16 cellular contexts compared by ENCODE assay signal in genomic region chr6:160141001-160141726, GRCh38. TPM values are rescaled to one million over a fixed set of nuclear protein-coding genes. Genes with fewer than 3 reads are reported as not detected.
DNase-seq lines count a peak whose midpoint lies in the region; ATAC-seq, FAIRE-seq and TF ChIP-seq lines count a peak whose summit lies in the region.
"Had no signal": no experiment of that assay in that cellular context is flagged by ENCODE, and none has a peak within 500 bp of the region (broad histone marks: within the 10 kb centered on the region; RNA-seq: fewer than 3 reads in every experiment).

No MANE protein-coding gene starts in this region.

- WGBS in liver = 47% methylated on average over 5 of the region's 5 CpGs
- 77% methylated on average over 5 of the region's 5 CpGs for WGBS in HepG2 (ENCODE audit: low lambda C conversion rate)

- H3K4me1 Mint-ChIP-seq in activated T-cell treated with anti-CD3 and anti-CD28 coated beads, Interleukin-2, amount 50 U/mL, for 4 hours (ENCODE audit: low read depth) = peaks cover 8% of the 10 kb centered on the region
- H3K4me1 Mint-ChIP-seq: B cell had no signal

- H3K27ac ChIP-seq in liver (ENCODE audit: low read depth in 1 of 2, low read length in 2 of 2) = peak overlapping the region; percentile 75 to 92
- no peak overlapping the region for H3K27ac ChIP-seq in HepG2 (ENCODE audit: extremely low read length, insufficient read depth, low read length)

- ATAC-seq in HepG2 (no peak), mucosa of descending colon (peak; percentile 79), HG03139 (IDR thresholded peaks at IDR 0.05; ENCODE audit: unreplicated experiment) (no peak)
- ATAC-seq in activated T-cell treated with anti-CD3 and anti-CD28 coated beads, Interleukin-2, amount 50 U/mL, for 4 hours = no peak
- ATAC-seq: naive thymus-derived CD4-positive, alpha-beta T cell had no signal

- in situ Hi-C loops in HepG2 (cut with HindIII; ENCODE audit: extremely low pct_ligation_motif_present, low pct_unique_long_range_greater_than_20kb) = loop anchor here (5.0 kb wide), 1 partner anchor 316 kb away; no protein-coding TSS in a partner anchor

- TF ChIP-seq CTCF in liver (IDR thresholded peaks at IDR 0.05; ENCODE audit: low read depth, low read length, missing input control) = no peak
- TF ChIP-seq CTCF in HepG2 (CRISPR knock-in tag; IDR thresholded peaks at IDR 0.05) = no peak
- no peak for TF ChIP-seq CTCF in cardiac fibroblast (IDR thresholded peaks at IDR 0.05; ENCODE audit: low read depth, low read length)
- TF ChIP-seq CTCF in mucosa of descending colon (IDR thresholded peaks at IDR 0.05) = no peak

- peaks cover 5% of the 10 kb centered on the region for H3K36me3 Mint-ChIP-seq in activated T-cell treated with anti-CD3 and anti-CD28 coated beads, Interleukin-2, amount 50 U/mL, for 4 hours (ENCODE audit: insufficient read depth)

- H3K4me3 ChIP-seq in liver (ENCODE audit: low read depth in 1 of 3, low read length in 3 of 3) = no peak overlapping the region
- no peak overlapping the region for H3K4me3 ChIP-seq in HepG2 (replicated peaks in 1 of 3; ENCODE audit: insufficient read depth in 1 of 3, low read depth in 2 of 3, low read length in 3 of 3)
- H3K4me3 ChIP-seq in cardiac fibroblast (replicated peaks in 1 of 2; ENCODE audit: low read depth in 2 of 2, low read length in 2 of 2) = no peak overlapping the region
- H3K4me3 ChIP-seq in mucosa of descending colon = no peak overlapping the region

- H4K20me1 ChIP-seq in HepG2 (ENCODE audit: insufficient read depth, low read length) = no peaks in the 10 kb centered on the region

- FAIRE-seq in HepG2 (lab: Jason Lieb, UNC) = no peak
- no peak for FAIRE-seq in HTR-8/SVneo (lab: Jason Lieb, UNC)
- FAIRE-seq: GM19239 had no signal

- no TSS peak for BruUV-seq in HepG2 (replicated peaks; lab: Mats Ljungman, UMichigan)

- H2AFZ ChIP-seq in HepG2 (ENCODE audit: low read length) = no peak overlapping the region

- TF ChIP-seq POLR2A in HepG2 (IDR thresholded peaks at IDR 0.05; ENCODE audit: insufficient read depth in 1 of 2, low read depth in 2 of 2, low read length in 2 of 2) = no peak

- no peaks in the 10 kb centered on the region for H3K79me2 ChIP-seq in HepG2 (ENCODE audit: insufficient read depth, low read length)

- no peak for DNase-seq in HepG2 (ENCODE audit: low spot score)
- peak; percentile 63 to 81 for DNase-seq in cardiac fibroblast (ENCODE audit: low read depth in 2 of 2)
- peak in 1 of 3 donors; percentile 32 for DNase-seq in mucosa of descending colon
- no peak for DNase-seq in HTR-8/SVneo (ENCODE audit: insufficient read length, low spot score)
- no peak for DNase-seq in activated T-cell treated with anti-CD3 and anti-CD28 coated beads, Interleukin-2, amount 50 U/mL, for 4 hours
- DNase-seq in NCI-H2107 (lab: John Stamatoyannopoulos, UW) = no peak
- DNase-seq: hypothalamus; naive thymus-derived CD4-positive, alpha-beta T cell; NCI-H187 treated with DMSO at 0.1 percent for 48 hours; stimulated activated CD4-positive, alpha-beta T cell treated with anti-CD3 and anti-CD28 coated beads, Interleukin-2, amount 100 ng/mL, for 48 hours; substantia nigra; T1000 had no signal

- H3K36me3 ChIP-seq in liver (ENCODE audit: control insufficient read depth in 4 of 4, insufficient read depth in 3 of 4, low read depth in 1 of 4, low read length in 3 of 4) = peaks cover 4 to 29% (median 22%) of the 10 kb centered on the region in 4 donors
- no peaks in the 10 kb centered on the region for H3K36me3 ChIP-seq in HepG2 (replicated peaks in 1 of 2; ENCODE audit: control insufficient read depth in 1 of 2, insufficient read depth in 2 of 2, low read length in 2 of 2)
- H3K36me3 ChIP-seq in mucosa of descending colon (ENCODE audit: low read depth) = no peaks in the 10 kb centered on the region

- TF ChIP-seq RAD21 in liver (IDR thresholded peaks at IDR 0.05) (peak; percentile 16 to 38), HepG2 (CRISPR knock-in tag; IDR thresholded peaks at IDR 0.05) (no peak)

- CTCF ChIA-PET in HepG2 (lab: Yijun Ruan, JAX; ENCODE audit: low intra/inter-chr PET ratio, low total read pairs) = no interaction called here

- TF ChIP-seq EP300 in HepG2 (IDR thresholded peaks at IDR 0.05; ENCODE audit: low read depth in 2 of 2, low read length in 2 of 2) = no peak
- no peak for TF ChIP-seq EP300 in HepG2 (CRISPR knock-in tag; IDR thresholded peaks at IDR 0.05; ENCODE audit: borderline replicate concordance)

- H3K27me3 Mint-ChIP-seq in activated T-cell treated with anti-CD3 and anti-CD28 coated beads, Interleukin-2, amount 50 U/mL, for 4 hours (ENCODE audit: low read depth) = no peaks in the 10 kb centered on the region
- H3K27me3 Mint-ChIP-seq: B cell had no signal

- H3K9me3 Mint-ChIP-seq in activated T-cell treated with anti-CD3 and anti-CD28 coated beads, Interleukin-2, amount 50 U/mL, for 4 hours = peaks cover 4% of the 10 kb centered on the region

- H3K4me2 ChIP-seq in HepG2 (ENCODE audit: low read depth, low read length) = no peak overlapping the region

- peaks cover 13 to 52% (median 27%) of the 10 kb centered on the region in 4 donors for H3K4me1 ChIP-seq in liver (ENCODE audit: control insufficient read depth in 4 of 4, insufficient read depth in 4 of 4, low read length in 3 of 4)
- H3K4me1 ChIP-seq in HepG2 (ENCODE audit: insufficient read depth, low read length) = peaks cover 48% of the 10 kb centered on the region
- H3K4me1 ChIP-seq in mucosa of descending colon (ENCODE audit: low read depth) = peaks cover 3% of the 10 kb centered on the region

- H3K4me3 Mint-ChIP-seq in activated T-cell treated with anti-CD3 and anti-CD28 coated beads, Interleukin-2, amount 50 U/mL, for 4 hours = no peak overlapping the region
- H3K4me3 Mint-ChIP-seq: B cell; naive thymus-derived CD4-positive, alpha-beta T cell had no signal

- H3K27me3 ChIP-seq in liver (ENCODE audit: control insufficient read depth in 4 of 4, insufficient read depth in 4 of 4, low read length in 3 of 4) (no peaks in the 10 kb centered on the region), HepG2 (ENCODE audit: control insufficient read depth in 1 of 2, insufficient read depth in 2 of 2, low read length in 2 of 2) (no peaks in the 10 kb centered on the region)

- POLR2A ChIA-PET in HepG2 (lab: Yijun Ruan, JAX) = no interaction called here

- H3K9me3 ChIP-seq in liver (ENCODE audit: control insufficient read depth in 4 of 4, low read length in 3 of 4) = no peaks in the 10 kb centered on the region
- H3K9me3 ChIP-seq in HepG2 (ENCODE audit: low read length) = no peaks in the 10 kb centered on the region
- no peaks in the 10 kb centered on the region for H3K9me3 ChIP-seq in mucosa of descending colon

- intact Hi-C loops in HepG2 (cut with micrococcal nuclease; ENCODE audit: unreplicated experiment) = no loop called here
- intact Hi-C loops in mucosa of descending colon (cut with DNase I, micrococcal nuclease) = no loop called here

- H3K9ac ChIP-seq in liver (ENCODE audit: low read depth in 1 of 2, low read length in 2 of 2) (peak overlapping the region in 1 of 2 donors; percentile 80), HepG2 (ENCODE audit: insufficient read depth, low read depth, low read length) (no peak overlapping the region)

TF ChIP-seq in liver, 16 proteins besides CTCF, POLR2A, EP300 and RAD21 (continues in another document):
- peak; percentile 43 for TF ChIP-seq FOXA1 (IDR thresholded peaks at IDR 0.05)
- peak in 1 of 2 donors; percentile 40 for TF ChIP-seq HNF4A (conservative IDR thresholded peaks at IDR 0.05)
- no peak for TF ChIP-seq NR2F2 (IDR thresholded peaks at IDR 0.05)
- peak; percentile 85 to 94 for TF ChIP-seq JUND (IDR thresholded peaks at IDR 0.05)
- no peak for TF ChIP-seq EGR1 (IDR thresholded peaks at IDR 0.05; ENCODE audit: low read depth in 2 of 2)
- peak; percentile 71 for TF ChIP-seq FOXA2 (IDR thresholded peaks at IDR 0.05)
- TF ChIP-seq YY1 (IDR thresholded peaks at IDR 0.05) = peak; percentile 35
- TF ChIP-seq RXRA (IDR thresholded peaks at IDR 0.05) = peak in 1 of 2 donors; percentile 29

RNA-seq across cellular contexts. Expression of gene SLC22A1, which starts 19.5 kb away (rescaled TPM):
- 100 to 1,000 TPM in 1 of 2 donors, under 1 TPM in 1; 0.79 to 407 TPM for total RNA-seq in liver
- polyA plus RNA-seq in liver = 1,000 to 10,000 TPM in 1 of 2 donors, 100 to 1,000 TPM in 1; 471 to 1,107 TPM
- total RNA-seq in HepG2 (2016; rRNA removed; fragmentation: Illumina TruSeq; extraction: Trizol) = 0.32 and 0.80 TPM in 2 replicates
- total RNA-seq in HepG2 (2016; cell fraction: cytosol; rRNA removed; fragmentation: Illumina TruSeq; extraction: Trizol; ENCODE audit: low read depth) = 0.71 and 0.81 TPM in 2 replicates
- 1.5 and 1.6 TPM in 2 replicates for total RNA-seq in HepG2 (2016; cell fraction: insoluble cytoplasmic fraction; rRNA removed; fragmentation: Illumina TruSeq; extraction: Trizol)
- 1.0 and 1.9 TPM in 2 replicates for total RNA-seq in HepG2 (2016; cell fraction: membrane; rRNA removed; fragmentation: Illumina TruSeq; extraction: Trizol)
- total RNA-seq in HepG2 (2016; cell fraction: nucleus; rRNA removed; fragmentation: Illumina TruSeq; extraction: Trizol) = 3.6 and 3.7 TPM in 2 replicates
- polyA plus RNA-seq in HepG2 (2011; rRNA removed) = 0.82 and 0.87 TPM in 2 replicates
- 0.32 and 0.38 TPM in 2 replicates for polyA plus RNA-seq in HepG2 (2011; cell fraction: cytosol; rRNA removed)
- polyA plus RNA-seq in HepG2 (2011; cell fraction: nucleus; rRNA removed) = 3.3 and 4.4 TPM in 2 replicates
- polyA plus RNA-seq in HepG2 (2012) = 0.80 and 2.9 TPM in 2 replicates
- polyA plus RNA-seq in HepG2 (2016; cell fraction: cytosol; fragmentation: Illumina TruSeq; extraction: Trizol; ENCODE audit: low read depth) = 0.35 and 1.7 TPM in 2 replicates
- polyA plus RNA-seq in HepG2 (2016; cell fraction: insoluble cytoplasmic fraction; fragmentation: Illumina TruSeq; extraction: Trizol; ENCODE audit: low read depth) = 0.33 and 1.2 TPM in 2 replicates
- polyA plus RNA-seq in HepG2 (2016; cell fraction: membrane; fragmentation: Illumina TruSeq; extraction: Trizol; ENCODE audit: low read depth) = 0.64 and 1.2 TPM in 2 replicates
- 4.3 and 5.2 TPM in 2 replicates for polyA plus RNA-seq in HepG2 (2016; cell fraction: nucleus; fragmentation: Illumina TruSeq; extraction: Trizol; ENCODE audit: insufficient read depth, low read depth)
- polyA minus RNA-seq in HepG2 (2011; rRNA and poly(A)+ RNA removed; ENCODE audit: low replicate concordance) = 1.3 and 7.3 TPM in 2 replicates
- 0.40 TPM in 1 of 2 replicates, not detected in the other for polyA minus RNA-seq in HepG2 (2011; cell fraction: cytosol; rRNA and poly(A)+ RNA removed)
- 7.7 and 8.6 TPM in 2 replicates for polyA minus RNA-seq in HepG2 (2011; cell fraction: nucleus; rRNA and poly(A)+ RNA removed)
- 1 to 10 TPM; 1.9 to 2.4 (median 2.4) TPM for total RNA-seq in mucosa of descending colon
- 1 to 10 TPM; 1.7 to 7.0 (median 4.3) TPM for total RNA-seq in activated T-cell treated with anti-CD3 and anti-CD28 coated beads, Interleukin-2, amount 50 U/mL, for 4 hours
- polyA plus RNA-seq: naive thymus-derived CD4-positive, alpha-beta T cell had no signal

Comparison
In these comparisons a context has a peak if more than half of its experiments do, and no peak if none do; other contexts are left out.
1. DNase-seq: peak in cardiac fibroblast (2 of 2); none in HepG2 (single experiment), HTR-8/SVneo (single experiment), activated T-cell treated with anti-CD3 and anti-CD28 coated beads, Interleukin-2, amount 50 U/mL, for 4 hours (single experiment) and NCI-H2107 (single experiment).